In genomic region chr7:24464846-24465245, GRCh38 we compare ENCODE assay signal across 33 cellular contexts.
"Had no signal": no experiment of that assay in that cellular context is flagged by ENCODE, and none has a peak within 500 bp of the region (broad histone marks: within the 10 kb centered on the region; RNA-seq: fewer than 3 reads in every experiment).

No MANE protein-coding gene starts in this region.

- H3K36me3 ChIP-seq: breast epithelium, cardiac muscle cell, colonic mucosa, esophagus muscularis mucosa, gastrocnemius medialis, heart left ventricle had no signal

- DNase-seq: activated CD4-positive, alpha-beta memory T cell treated with anti-CD3 and anti-CD28 coated beads, Interleukin-2, amount 10 ng/mL, durations not matched to agents 7 days and 5 days; activated CD4-positive, alpha-beta T cell treated with anti-CD3 and anti-CD28 coated beads for 1 hour; activated CD4-positive, alpha-beta T cell treated with anti-CD3 and anti-CD28 coated beads for 4 hours; activated CD4-positive, alpha-beta T cell treated with anti-CD3 and anti-CD28 coated beads, Interleukin-2, amount 10 ng/mL, durations not matched to agents 7 days and 5 days; activated CD4-positive, alpha-beta T cell treated with anti-CD3 and anti-CD28 coated beads, Interleukin-2, amount 50 U/mL, for 4 hours; activated effector memory CD4-positive, alpha-beta T cell treated with Interleukin-2 at 50 U/mL for 16 hours; activated gamma-delta T cell treated with Interleukin-2 at 50 U/mL for 16 hours; activated naive CD4-positive, alpha-beta T cell treated with anti-CD3 and anti-CD28 coated beads, Interleukin-2, amount 50 U/mL, for 16 hours; activated naive CD4-positive, alpha-beta T cell treated with Interleukin-2 at 50 U/mL for 16 hours; activated T-cell treated with anti-CD3 and anti-CD28 coated beads, Interleukin-2, amount 50 U/mL, for 4 hours; amniotic stem cell; aorta; central memory CD4-positive, alpha-beta T cell; cerebellar nuclear complex; colonic mucosa; dorsolateral prefrontal cortex; effector memory CD4-positive, alpha-beta T cell; erythroblast; foreskin keratinocyte; gastrocnemius medialis; glutamatergic neuron; heart left ventricle; T-helper 1 cell; T-helper 17 cell; T1000 had no signal

- H3K27me3 Mint-ChIP-seq: activated naive CD8-positive, alpha-beta T cell; dendritic cell treated with granulocyte-macrophage colony-stimulating factor and Interleukin-4, amounts not matched to agents 40 ng/mL and 50 ng/mL, for 4 days had no signal

- H3K9me3 Mint-ChIP-seq: activated CD4-positive, alpha-beta memory T cell treated with anti-CD3 and anti-CD28 coated beads, Interleukin-2, amount 10 ng/mL, durations not matched to agents 7 days and 5 days; activated CD4-positive, alpha-beta T cell treated with anti-CD3 and anti-CD28 coated beads, Interleukin-2, amount 10 ng/mL, durations not matched to agents 7 days and 5 days; activated T-cell treated with anti-CD3 and anti-CD28 coated beads, Interleukin-2, amount 50 U/mL, for 4 hours; activated T-helper 17 cell treated with anti-CD3 and anti-CD28 coated beads, Interleukin-2, amount 50 U/mL, for 72 hours; brain; dendritic cell treated with granulocyte-macrophage colony-stimulating factor and Interleukin-4, amounts not matched to agents 40 ng/mL and 50 ng/mL, for 4 days; T-helper 2 cell treated with Interferon-gamma antibody and Interleukin-4, amounts not matched to agents 5 μg/mL and 100 μg/mL, for 36 hours had no signal

- H3K27ac Mint-ChIP-seq: activated CD4-positive, alpha-beta memory T cell treated with anti-CD3 and anti-CD28 coated beads, Interleukin-2, amount 10 ng/mL, durations not matched to agents 7 days and 5 days; activated CD4-positive, alpha-beta T cell treated with anti-CD3 and anti-CD28 coated beads, Interleukin-2, amount 10 ng/mL, durations not matched to agents 7 days and 5 days; activated naive CD8-positive, alpha-beta T cell; activated T-helper 17 cell treated with anti-CD3 and anti-CD28 coated beads, Interleukin-2, amount 50 U/mL, for 72 hours; brain; dendritic cell treated with granulocyte-macrophage colony-stimulating factor and Interleukin-4, amounts not matched to agents 40 ng/mL and 50 ng/mL, for 4 days; T-helper 17 cell; T-helper 2 cell treated with Interferon-gamma antibody and Interleukin-4, amounts not matched to agents 5 μg/mL and 100 μg/mL, for 36 hours had no signal

- H3K4me1 Mint-ChIP-seq: activated CD4-positive, alpha-beta memory T cell treated with anti-CD3 and anti-CD28 coated beads, Interleukin-2, amount 10 ng/mL, durations not matched to agents 7 days and 5 days; activated CD4-positive, alpha-beta T cell treated with anti-CD3 and anti-CD28 coated beads, Interleukin-2, amount 10 ng/mL, durations not matched to agents 7 days and 5 days; activated T-helper 17 cell treated with anti-CD3 and anti-CD28 coated beads, Interleukin-2, amount 50 U/mL, for 72 hours; brain; T-helper 17 cell had no signal

- H3K27me3 ChIP-seq: breast epithelium, cardiac muscle cell, colonic mucosa, dorsolateral prefrontal cortex, esophagus muscularis mucosa, gastrocnemius medialis had no signal

- H3K27ac ChIP-seq: breast epithelium, cardiac muscle cell, colonic mucosa, dorsolateral prefrontal cortex, esophagus muscularis mucosa, foreskin keratinocyte, gastrocnemius medialis, heart left ventricle had no signal

- H3K4me1 ChIP-seq: breast epithelium, colonic mucosa, esophagus muscularis mucosa, foreskin keratinocyte, heart left ventricle had no signal

- H3K9me3 ChIP-seq: breast epithelium, colonic mucosa, esophagus muscularis mucosa, gastrocnemius medialis, heart left ventricle had no signal

- ATAC-seq: activated T-cell treated with anti-CD3 and anti-CD28 coated beads, Interleukin-2, amount 50 U/mL, for 4 hours; activated T-helper 17 cell treated with anti-CD3 and anti-CD28 coated beads, Interleukin-2, amount 50 U/mL, for 72 hours; foreskin keratinocyte; gastrocnemius medialis; heart left ventricle; T-helper 17 cell had no signal

- H3K4me3 Mint-ChIP-seq: activated CD4-positive, alpha-beta memory T cell treated with anti-CD3 and anti-CD28 coated beads, Interleukin-2, amount 10 ng/mL, durations not matched to agents 7 days and 5 days; activated CD4-positive, alpha-beta T cell treated with anti-CD3 and anti-CD28 coated beads, Interleukin-2, amount 10 ng/mL, durations not matched to agents 7 days and 5 days; activated naive CD8-positive, alpha-beta T cell; activated T-cell treated with anti-CD3 and anti-CD28 coated beads, Interleukin-2, amount 50 U/mL, for 4 hours; activated T-helper 17 cell treated with anti-CD3 and anti-CD28 coated beads, Interleukin-2, amount 50 U/mL, for 72 hours; brain; dendritic cell treated with granulocyte-macrophage colony-stimulating factor and Interleukin-4, amounts not matched to agents 40 ng/mL and 50 ng/mL, for 4 days; T-helper 17 cell; T-helper 2 cell treated with Interferon-gamma antibody and Interleukin-4, amounts not matched to agents 5 μg/mL and 100 μg/mL, for 36 hours had no signal

- H3K36me3 Mint-ChIP-seq: activated naive CD8-positive, alpha-beta T cell; brain had no signal

- H3K4me3 ChIP-seq: breast epithelium, cardiac muscle cell, colonic mucosa, dorsolateral prefrontal cortex, esophagus muscularis mucosa, gastrocnemius medialis, heart left ventricle had no signal
